In the genomic region with DNA sequence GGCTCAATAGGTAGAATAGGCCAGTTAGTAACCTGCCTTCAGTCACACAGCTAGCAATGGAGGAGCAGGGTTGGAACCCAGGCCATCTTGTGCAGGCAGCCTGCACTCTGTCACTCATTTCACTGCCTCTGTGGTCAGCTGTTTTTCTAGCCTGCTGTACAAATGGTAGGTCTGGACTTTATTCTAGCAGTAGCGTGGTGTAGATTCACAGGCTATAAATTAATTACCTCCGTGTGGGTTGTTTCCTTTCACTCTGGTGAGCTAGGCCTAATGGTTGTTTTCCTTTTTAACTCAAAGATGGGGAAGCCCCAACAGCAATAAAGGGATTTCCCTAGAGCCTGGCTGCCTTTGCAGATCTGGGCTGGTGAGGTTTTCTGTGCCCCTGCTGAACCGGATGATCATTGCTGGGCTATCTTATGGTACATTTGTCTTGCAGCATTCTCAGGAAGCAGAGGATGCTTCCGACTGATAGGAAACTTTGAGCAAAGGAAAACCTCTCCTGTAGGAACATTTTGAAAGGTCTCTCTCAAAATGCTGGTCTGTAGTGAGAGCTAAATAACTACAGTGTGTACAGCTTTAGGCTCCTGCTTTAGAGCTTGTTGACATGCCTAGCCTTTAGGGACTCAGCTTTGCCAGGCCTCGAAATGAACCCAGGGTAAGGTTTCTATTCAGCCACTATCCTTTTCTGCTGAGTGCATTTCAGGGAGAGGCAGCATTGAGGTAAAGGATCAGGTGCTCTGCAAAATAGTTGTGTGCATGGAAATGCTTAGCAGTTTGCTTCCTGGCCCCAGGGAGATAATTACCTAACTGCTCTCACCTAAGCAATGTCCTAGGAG, we compare ENCODE assay signal across 8 cellular contexts.
DNase-seq lines count a peak whose midpoint lies in the region; ATAC-seq lines count a peak whose summit lies in the region.

No MANE protein-coding gene starts in this region.

- CTCF ChIA-PET in activated CD4-positive, alpha-beta T cell treated with anti-CD3 and anti-CD28 coated beads, Interleukin-2, amount 10 ng/mL, durations not matched to agents 7 days and 5 days (lab: Charles Lee) = interaction anchor here (1.1 kb wide), 1 partner anchor 180 kb away, joined by 3 read pairs; no protein-coding TSS in a partner anchor

- H3K9me3 Mint-ChIP-seq in activated CD4-positive, alpha-beta T cell treated with anti-CD3 and anti-CD28 coated beads, Interleukin-2, amount 10 ng/mL, durations not matched to agents 7 days and 5 days = peaks cover 2% of the 10 kb centered on the region
- no peaks in the 10 kb centered on the region for H3K9me3 Mint-ChIP-seq in immature natural killer cell

- DNase-seq in NCI-H345 (lab: John Stamatoyannopoulos, UW) (peak; percentile 7), NCI-H345 treated with DMSO at 0.1 percent for 48 hours (lab: John Stamatoyannopoulos, UW; ENCODE audit: unreplicated experiment) (no peak), immature natural killer cell (peak; percentile 5 to 24 (median 17)), COLO829 (ENCODE audit: low spot score) (no peak), 8988T (no peak), AG08395 (ENCODE audit: low spot score) (no peak)
- peak; percentile 48 for DNase-seq in activated CD4-positive, alpha-beta T cell treated with anti-CD3 and anti-CD28 coated beads, Interleukin-2, amount 10 ng/mL, durations not matched to agents 7 days and 5 days

- POLR2A ChIA-PET in activated CD4-positive, alpha-beta T cell treated with anti-CD3 and anti-CD28 coated beads, Interleukin-2, amount 10 ng/mL, durations not matched to agents 7 days and 5 days (lab: Charles Lee) = no interaction called here

- no peaks in the 10 kb centered on the region for H3K36me3 Mint-ChIP-seq in activated CD4-positive, alpha-beta T cell treated with anti-CD3 and anti-CD28 coated beads, Interleukin-2, amount 10 ng/mL, durations not matched to agents 7 days and 5 days (ENCODE audit: low read depth)
- no peaks in the 10 kb centered on the region for H3K36me3 Mint-ChIP-seq in immature natural killer cell

- peaks cover 22% of the 10 kb centered on the region for H3K4me1 Mint-ChIP-seq in activated CD4-positive, alpha-beta T cell treated with anti-CD3 and anti-CD28 coated beads, Interleukin-2, amount 10 ng/mL, durations not matched to agents 7 days and 5 days
- peaks cover 6 to 12% of the 10 kb centered on the region in 2 donors for H3K4me1 Mint-ChIP-seq in immature natural killer cell

- peak overlapping the region; percentile 37 for H3K27ac Mint-ChIP-seq in activated CD4-positive, alpha-beta T cell treated with anti-CD3 and anti-CD28 coated beads, Interleukin-2, amount 10 ng/mL, durations not matched to agents 7 days and 5 days
- peak overlapping the region in 4 of 6 donors; percentile 2 to 62 (median 37) for H3K27ac Mint-ChIP-seq in immature natural killer cell

- no peak overlapping the region for H3K4me3 Mint-ChIP-seq in activated CD4-positive, alpha-beta T cell treated with anti-CD3 and anti-CD28 coated beads, Interleukin-2, amount 10 ng/mL, durations not matched to agents 7 days and 5 days
- H3K4me3 Mint-ChIP-seq in immature natural killer cell = no peak overlapping the region

- peaks cover 3% of the 10 kb centered on the region for H3K27me3 Mint-ChIP-seq in activated CD4-positive, alpha-beta T cell treated with anti-CD3 and anti-CD28 coated beads, Interleukin-2, amount 10 ng/mL, durations not matched to agents 7 days and 5 days
- peaks cover 0 to 2% (median 0%) of the 10 kb centered on the region in 3 donors for H3K27me3 Mint-ChIP-seq in immature natural killer cell (ENCODE audit: low read depth in 3 of 3)

- peak; percentile 95 for ATAC-seq in HG03066 (IDR thresholded peaks at IDR 0.05; ENCODE audit: low read depth, unreplicated experiment)

Comparison
In these comparisons a context has a peak if more than half of its experiments do, and no peak if none do; other contexts are left out.
1. DNase-seq: peak in NCI-H345 (single experiment), activated CD4-positive, alpha-beta T cell treated with anti-CD3 and anti-CD28 coated beads, Interleukin-2, amount 10 ng/mL, durations not matched to agents 7 days and 5 days (single experiment) and immature natural killer cell (3 of 3); none in NCI-H345 treated with DMSO at 0.1 percent for 48 hours (single experiment), COLO829 (single experiment), 8988T (single experiment) and AG08395 (single experiment).